Comparison of ENCODE assay signal across 3 cellular contexts in the genomic region with DNA sequence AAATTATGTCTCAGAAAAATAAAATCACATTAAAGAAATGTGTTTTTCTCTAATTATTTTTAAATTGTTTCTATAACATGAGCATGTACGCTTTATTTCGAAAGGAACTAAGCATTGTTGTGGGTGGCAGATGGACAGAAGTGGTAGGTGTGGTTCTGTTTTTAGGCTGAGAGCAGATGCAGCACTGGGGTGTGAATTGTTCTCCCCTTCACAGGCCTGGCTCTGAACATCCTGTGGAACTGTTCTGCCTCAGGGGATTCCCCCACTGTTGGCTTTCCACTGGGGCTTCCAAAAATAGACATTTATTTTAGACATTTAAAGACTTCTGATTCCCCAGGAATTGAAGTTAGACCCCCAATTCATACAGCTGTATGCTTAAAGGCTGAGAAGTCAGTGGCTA.
TF ChIP-seq lines count a peak whose summit lies in the region.

No MANE protein-coding gene starts in this region.

TF ChIP-seq in SK-N-SH, 30 proteins besides CTCF, POLR2A, EP300 and RAD21:
- TF ChIP-seq, protein P1, sequence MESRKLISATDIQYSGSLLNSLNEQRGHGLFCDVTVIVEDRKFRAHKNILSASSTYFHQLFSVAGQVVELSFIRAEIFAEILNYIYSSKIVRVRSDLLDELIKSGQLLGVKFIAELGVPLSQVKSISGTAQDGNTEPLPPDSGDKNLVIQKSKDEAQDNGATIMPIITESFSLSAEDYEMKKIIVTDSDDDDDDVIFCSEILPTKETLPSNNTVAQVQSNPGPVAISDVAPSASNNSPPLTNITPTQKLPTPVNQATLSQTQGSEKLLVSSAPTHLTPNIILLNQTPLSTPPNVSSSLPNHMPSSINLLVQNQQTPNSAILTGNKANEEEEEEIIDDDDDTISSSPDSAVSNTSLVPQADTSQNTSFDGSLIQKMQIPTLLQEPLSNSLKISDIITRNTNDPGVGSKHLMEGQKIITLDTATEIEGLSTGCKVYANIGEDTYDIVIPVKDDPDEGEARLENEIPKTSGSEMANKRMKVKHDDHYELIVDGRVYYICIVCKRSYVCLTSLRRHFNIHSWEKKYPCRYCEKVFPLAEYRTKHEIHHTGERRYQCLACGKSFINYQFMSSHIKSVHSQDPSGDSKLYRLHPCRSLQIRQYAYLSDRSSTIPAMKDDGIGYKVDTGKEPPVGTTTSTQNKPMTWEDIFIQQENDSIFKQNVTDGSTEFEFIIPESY (IDR thresholded peaks at IDR 0.05; ENCODE audit: borderline replicate concordance, low read depth), result no peak
- TF ChIP-seq GATA2 (CRISPR knock-in tag; IDR thresholded peaks at IDR 0.05) (no peak), EZH2phosphoT487 (IDR thresholded peaks at IDR 0.05; ENCODE audit: borderline replicate concordance, low read depth) (no peak), GABPA (IDR thresholded peaks at IDR 0.05; ENCODE audit: low read depth) (no peak), TEAD4 (IDR thresholded peaks at IDR 0.05; ENCODE audit: borderline replicate concordance, insufficient read depth) (no peak), MXI1 (IDR thresholded peaks at IDR 0.05; ENCODE audit: low read depth, low read length) (no peak), FOXJ3 (CRISPR knock-in tag; IDR thresholded peaks at IDR 0.05) (no peak), POLR2AphosphoS5 (IDR thresholded peaks at IDR 0.05; ENCODE audit: low read depth, low read length) (no peak), MEF2A (IDR thresholded peaks at IDR 0.05; ENCODE audit: borderline replicate concordance, low read depth) (no peak)
- TF ChIP-seq, protein P2, sequence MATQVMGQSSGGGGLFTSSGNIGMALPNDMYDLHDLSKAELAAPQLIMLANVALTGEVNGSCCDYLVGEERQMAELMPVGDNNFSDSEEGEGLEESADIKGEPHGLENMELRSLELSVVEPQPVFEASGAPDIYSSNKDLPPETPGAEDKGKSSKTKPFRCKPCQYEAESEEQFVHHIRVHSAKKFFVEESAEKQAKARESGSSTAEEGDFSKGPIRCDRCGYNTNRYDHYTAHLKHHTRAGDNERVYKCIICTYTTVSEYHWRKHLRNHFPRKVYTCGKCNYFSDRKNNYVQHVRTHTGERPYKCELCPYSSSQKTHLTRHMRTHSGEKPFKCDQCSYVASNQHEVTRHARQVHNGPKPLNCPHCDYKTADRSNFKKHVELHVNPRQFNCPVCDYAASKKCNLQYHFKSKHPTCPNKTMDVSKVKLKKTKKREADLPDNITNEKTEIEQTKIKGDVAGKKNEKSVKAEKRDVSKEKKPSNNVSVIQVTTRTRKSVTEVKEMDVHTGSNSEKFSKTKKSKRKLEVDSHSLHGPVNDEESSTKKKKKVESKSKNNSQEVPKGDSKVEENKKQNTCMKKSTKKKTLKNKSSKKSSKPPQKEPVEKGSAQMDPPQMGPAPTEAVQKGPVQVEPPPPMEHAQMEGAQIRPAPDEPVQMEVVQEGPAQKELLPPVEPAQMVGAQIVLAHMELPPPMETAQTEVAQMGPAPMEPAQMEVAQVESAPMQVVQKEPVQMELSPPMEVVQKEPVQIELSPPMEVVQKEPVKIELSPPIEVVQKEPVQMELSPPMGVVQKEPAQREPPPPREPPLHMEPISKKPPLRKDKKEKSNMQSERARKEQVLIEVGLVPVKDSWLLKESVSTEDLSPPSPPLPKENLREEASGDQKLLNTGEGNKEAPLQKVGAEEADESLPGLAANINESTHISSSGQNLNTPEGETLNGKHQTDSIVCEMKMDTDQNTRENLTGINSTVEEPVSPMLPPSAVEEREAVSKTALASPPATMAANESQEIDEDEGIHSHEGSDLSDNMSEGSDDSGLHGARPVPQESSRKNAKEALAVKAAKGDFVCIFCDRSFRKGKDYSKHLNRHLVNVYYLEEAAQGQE (IDR thresholded peaks at IDR 0.05; ENCODE audit: low read depth, low read length), result no peak
TF ChIP-seq in SK-N-SH: peak in this region for 0.

TF ChIP-seq in SK-N-SH treated with all-trans-retinoic acid at 6 μM for 48 hours, 23 proteins besides CTCF, POLR2A, EP300 and RAD21 (continues in another document):
- TF ChIP-seq TCF4 (CRISPR knock-in tag; IDR thresholded peaks at IDR 0.05; ENCODE audit: borderline replicate concordance) (no peak), GLIS3 (CRISPR knock-in tag; IDR thresholded peaks at IDR 0.05) (no peak), BACH2 (CRISPR knock-in tag; IDR thresholded peaks at IDR 0.05; ENCODE audit: borderline replicate concordance) (no peak), ISL1 (CRISPR knock-in tag; IDR thresholded peaks at IDR 0.05) (no peak), ZFP3 (CRISPR knock-in tag; IDR thresholded peaks at IDR 0.05) (no peak), RARB (CRISPR knock-in tag; IDR thresholded peaks at IDR 0.05) (no peak), ZNF70 (CRISPR knock-in tag; IDR thresholded peaks at IDR 0.05) (no peak), TOX (CRISPR knock-in tag; IDR thresholded peaks at IDR 0.05; ENCODE audit: borderline replicate concordance) (no peak), ESRRG (CRISPR knock-in tag; IDR thresholded peaks at IDR 0.05) (no peak)
- TF ChIP-seq, protein P3, sequence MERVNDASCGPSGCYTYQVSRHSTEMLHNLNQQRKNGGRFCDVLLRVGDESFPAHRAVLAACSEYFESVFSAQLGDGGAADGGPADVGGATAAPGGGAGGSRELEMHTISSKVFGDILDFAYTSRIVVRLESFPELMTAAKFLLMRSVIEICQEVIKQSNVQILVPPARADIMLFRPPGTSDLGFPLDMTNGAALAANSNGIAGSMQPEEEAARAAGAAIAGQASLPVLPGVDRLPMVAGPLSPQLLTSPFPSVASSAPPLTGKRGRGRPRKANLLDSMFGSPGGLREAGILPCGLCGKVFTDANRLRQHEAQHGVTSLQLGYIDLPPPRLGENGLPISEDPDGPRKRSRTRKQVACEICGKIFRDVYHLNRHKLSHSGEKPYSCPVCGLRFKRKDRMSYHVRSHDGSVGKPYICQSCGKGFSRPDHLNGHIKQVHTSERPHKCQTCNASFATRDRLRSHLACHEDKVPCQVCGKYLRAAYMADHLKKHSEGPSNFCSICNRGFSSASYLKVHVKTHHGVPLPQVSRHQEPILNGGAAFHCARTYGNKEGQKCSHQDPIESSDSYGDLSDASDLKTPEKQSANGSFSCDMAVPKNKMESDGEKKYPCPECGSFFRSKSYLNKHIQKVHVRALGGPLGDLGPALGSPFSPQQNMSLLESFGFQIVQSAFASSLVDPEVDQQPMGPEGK (CRISPR knock-in tag; IDR thresholded peaks at IDR 0.05; ENCODE audit: borderline replicate concordance), result no peak
- TF ChIP-seq, protein P4, sequence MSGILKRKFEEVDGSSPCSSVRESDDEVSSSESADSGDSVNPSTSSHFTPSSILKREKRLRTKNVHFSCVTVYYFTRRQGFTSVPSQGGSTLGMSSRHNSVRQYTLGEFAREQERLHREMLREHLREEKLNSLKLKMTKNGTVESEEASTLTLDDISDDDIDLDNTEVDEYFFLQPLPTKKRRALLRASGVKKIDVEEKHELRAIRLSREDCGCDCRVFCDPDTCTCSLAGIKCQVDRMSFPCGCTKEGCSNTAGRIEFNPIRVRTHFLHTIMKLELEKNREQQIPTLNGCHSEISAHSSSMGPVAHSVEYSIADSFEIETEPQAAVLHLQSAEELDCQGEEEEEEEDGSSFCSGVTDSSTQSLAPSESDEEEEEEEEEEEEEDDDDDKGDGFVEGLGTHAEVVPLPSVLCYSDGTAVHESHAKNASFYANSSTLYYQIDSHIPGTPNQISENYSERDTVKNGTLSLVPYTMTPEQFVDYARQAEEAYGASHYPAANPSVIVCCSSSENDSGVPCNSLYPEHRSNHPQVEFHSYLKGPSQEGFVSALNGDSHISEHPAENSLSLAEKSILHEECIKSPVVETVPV (CRISPR knock-in tag; IDR thresholded peaks at IDR 0.05), result no peak
- TF ChIP-seq, protein P5, sequence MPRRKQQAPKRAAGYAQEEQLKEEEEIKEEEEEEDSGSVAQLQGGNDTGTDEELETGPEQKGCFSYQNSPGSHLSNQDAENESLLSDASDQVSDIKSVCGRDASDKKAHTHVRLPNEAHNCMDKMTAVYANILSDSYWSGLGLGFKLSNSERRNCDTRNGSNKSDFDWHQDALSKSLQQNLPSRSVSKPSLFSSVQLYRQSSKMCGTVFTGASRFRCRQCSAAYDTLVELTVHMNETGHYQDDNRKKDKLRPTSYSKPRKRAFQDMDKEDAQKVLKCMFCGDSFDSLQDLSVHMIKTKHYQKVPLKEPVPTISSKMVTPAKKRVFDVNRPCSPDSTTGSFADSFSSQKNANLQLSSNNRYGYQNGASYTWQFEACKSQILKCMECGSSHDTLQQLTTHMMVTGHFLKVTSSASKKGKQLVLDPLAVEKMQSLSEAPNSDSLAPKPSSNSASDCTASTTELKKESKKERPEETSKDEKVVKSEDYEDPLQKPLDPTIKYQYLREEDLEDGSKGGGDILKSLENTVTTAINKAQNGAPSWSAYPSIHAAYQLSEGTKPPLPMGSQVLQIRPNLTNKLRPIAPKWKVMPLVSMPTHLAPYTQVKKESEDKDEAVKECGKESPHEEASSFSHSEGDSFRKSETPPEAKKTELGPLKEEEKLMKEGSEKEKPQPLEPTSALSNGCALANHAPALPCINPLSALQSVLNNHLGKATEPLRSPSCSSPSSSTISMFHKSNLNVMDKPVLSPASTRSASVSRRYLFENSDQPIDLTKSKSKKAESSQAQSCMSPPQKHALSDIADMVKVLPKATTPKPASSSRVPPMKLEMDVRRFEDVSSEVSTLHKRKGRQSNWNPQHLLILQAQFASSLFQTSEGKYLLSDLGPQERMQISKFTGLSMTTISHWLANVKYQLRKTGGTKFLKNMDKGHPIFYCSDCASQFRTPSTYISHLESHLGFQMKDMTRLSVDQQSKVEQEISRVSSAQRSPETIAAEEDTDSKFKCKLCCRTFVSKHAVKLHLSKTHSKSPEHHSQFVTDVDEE (CRISPR knock-in tag; IDR thresholded peaks at IDR 0.05), result no peak

TF ChIP-seq in H1, 55 proteins besides CTCF, POLR2A, EP300 and RAD21:
- TF ChIP-seq SP4 (IDR thresholded peaks at IDR 0.05; ENCODE audit: low read length), result no peak
- no peak for TF ChIP-seq CBX8 (IDR thresholded peaks at IDR 0.05; ENCODE audit: borderline replicate concordance, low read depth, low read length)
